In the genomic region with DNA sequence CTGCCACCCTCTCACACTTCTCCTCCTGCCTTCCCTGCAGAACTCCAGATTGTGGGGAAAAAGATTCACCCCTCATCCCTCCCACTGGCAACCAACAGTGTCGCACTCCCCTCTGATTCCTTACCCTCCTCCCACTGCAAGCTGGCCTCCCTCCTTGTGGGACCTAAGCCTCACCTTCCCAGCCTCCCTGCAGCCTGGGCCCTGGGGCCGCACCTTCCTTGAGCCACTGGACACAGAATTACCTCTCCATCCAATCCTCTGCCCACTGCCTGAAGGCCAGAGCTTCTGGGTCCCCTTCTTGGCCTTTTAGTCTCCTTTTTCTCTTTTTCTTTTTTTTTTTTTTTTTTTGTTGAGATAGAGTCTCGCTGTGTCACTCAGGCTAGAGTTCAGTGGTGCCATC, we compare ENCODE assay signal across 21 cellular contexts. TPM values are rescaled to one million over a fixed set of nuclear protein-coding genes. Genes with fewer than 3 reads are reported as not detected.
"Had no signal": no experiment of that assay in that cellular context is flagged by ENCODE, and none has a peak within 500 bp of the region (broad histone marks: within the 10 kb centered on the region; RNA-seq: fewer than 3 reads in every experiment).

No MANE protein-coding gene starts in this region.

- DNase-seq: activated B cell treated with CpG ODN at 0.5 μM for 24 hours; activated CD4-positive, alpha-beta T cell treated with anti-CD3 and anti-CD28 coated beads, Interleukin-2, amount 10 ng/mL, durations not matched to agents 24 days and 14 days; activated naive CD4-positive, alpha-beta T cell treated with anti-CD3 and anti-CD28 coated beads, Interleukin-2, amount 10 ng/mL, durations not matched to agents 7 days and 5 days; activated T-cell treated with anti-CD3 and anti-CD28 coated beads for 4 hours; hippocampal formation; kidney; left ventricle myocardium inferior; naive thymus-derived CD8-positive, alpha-beta T cell; psoas muscle; stimulated activated naive CD8-positive, alpha-beta T cell treated with anti-CD3 and anti-CD28 coated beads, Interleukin-15, amount 100 ng/mL, for 72 hours; T-helper 2 cell; testis; upper lobe of right lung had no signal

- H3K27ac Mint-ChIP-seq: activated B cell treated with CpG ODN at 0.5 μM for 24 hours; activated CD4-positive, alpha-beta T cell treated with anti-CD3 and anti-CD28 coated beads, Interleukin-2, amount 10 ng/mL, durations not matched to agents 24 days and 14 days; activated naive CD4-positive, alpha-beta T cell treated with anti-CD3 and anti-CD28 coated beads, Interleukin-2, amount 10 ng/mL, durations not matched to agents 7 days and 5 days; activated T-helper 17 cell treated with anti-CD3 and anti-CD28 coated beads, Interleukin-2, amount 50 U/mL, for 72 hours; stimulated activated naive CD8-positive, alpha-beta T cell treated with anti-CD3 and anti-CD28 coated beads, Interleukin-15, amount 100 ng/mL, for 72 hours had no signal

- H3K4me3 ChIP-seq: adrenal gland, cardiac muscle cell, left ventricle myocardium inferior, psoas muscle, right lobe of liver, testis, upper lobe of right lung had no signal

- H3K4me1 ChIP-seq: adrenal gland, left ventricle myocardium inferior, psoas muscle, right lobe of liver, testis, upper lobe of right lung had no signal

- H3K36me3 Mint-ChIP-seq: activated naive CD4-positive, alpha-beta T cell treated with anti-CD3 and anti-CD28 coated beads, Interleukin-2, amount 10 ng/mL, durations not matched to agents 7 days and 5 days; naive thymus-derived CD8-positive, alpha-beta T cell had no signal

- H3K36me3 ChIP-seq: adrenal gland, cardiac muscle cell, left ventricle myocardium inferior, right lobe of liver, upper lobe of right lung had no signal

- ATAC-seq: activated T-helper 17 cell treated with anti-CD3 and anti-CD28 coated beads, Interleukin-2, amount 50 U/mL, for 72 hours; esophagus mucosa; naive thymus-derived CD8-positive, alpha-beta T cell; psoas muscle; right lobe of liver; stimulated activated naive CD8-positive, alpha-beta T cell treated with anti-CD3 and anti-CD28 coated beads, Interleukin-15, amount 100 ng/mL, for 72 hours; upper lobe of right lung had no signal

- H3K9me3 Mint-ChIP-seq: activated B cell treated with CpG ODN at 0.5 μM for 24 hours; activated CD4-positive, alpha-beta T cell treated with anti-CD3 and anti-CD28 coated beads, Interleukin-2, amount 10 ng/mL, durations not matched to agents 24 days and 14 days; activated naive CD4-positive, alpha-beta T cell treated with anti-CD3 and anti-CD28 coated beads, Interleukin-2, amount 10 ng/mL, durations not matched to agents 7 days and 5 days; activated T-helper 17 cell treated with anti-CD3 and anti-CD28 coated beads, Interleukin-2, amount 50 U/mL, for 72 hours; naive thymus-derived CD8-positive, alpha-beta T cell; stimulated activated naive CD8-positive, alpha-beta T cell treated with anti-CD3 and anti-CD28 coated beads, Interleukin-15, amount 100 ng/mL, for 72 hours had no signal

- H3K9me3 ChIP-seq: adrenal gland, left ventricle myocardium inferior, psoas muscle, right lobe of liver, testis, upper lobe of right lung had no signal

- H3K4me3 Mint-ChIP-seq: activated B cell treated with CpG ODN at 0.5 μM for 24 hours; activated CD4-positive, alpha-beta T cell treated with anti-CD3 and anti-CD28 coated beads, Interleukin-2, amount 10 ng/mL, durations not matched to agents 24 days and 14 days; activated naive CD4-positive, alpha-beta T cell treated with anti-CD3 and anti-CD28 coated beads, Interleukin-2, amount 10 ng/mL, durations not matched to agents 7 days and 5 days; activated T-helper 17 cell treated with anti-CD3 and anti-CD28 coated beads, Interleukin-2, amount 50 U/mL, for 72 hours; naive thymus-derived CD8-positive, alpha-beta T cell; stimulated activated naive CD8-positive, alpha-beta T cell treated with anti-CD3 and anti-CD28 coated beads, Interleukin-15, amount 100 ng/mL, for 72 hours had no signal

- FAIRE-seq: colon, endometrium, kidney had no signal

- H3K27me3 ChIP-seq: cardiac muscle cell, right lobe of liver, testis had no signal

- H3K27ac ChIP-seq: adrenal gland, cardiac muscle cell, left ventricle myocardium inferior, psoas muscle, right lobe of liver, testis, upper lobe of right lung had no signal

- H3K4me1 Mint-ChIP-seq: activated B cell treated with CpG ODN at 0.5 μM for 24 hours; activated CD4-positive, alpha-beta T cell treated with anti-CD3 and anti-CD28 coated beads, Interleukin-2, amount 10 ng/mL, durations not matched to agents 24 days and 14 days; activated naive CD4-positive, alpha-beta T cell treated with anti-CD3 and anti-CD28 coated beads, Interleukin-2, amount 10 ng/mL, durations not matched to agents 7 days and 5 days; activated T-helper 17 cell treated with anti-CD3 and anti-CD28 coated beads, Interleukin-2, amount 50 U/mL, for 72 hours had no signal

RNA-seq across cellular contexts. Expression of a gene that starts 33.9 kb away (rescaled TPM):
- total RNA-seq: activated CD4-positive, alpha-beta T cell treated with anti-CD3 and anti-CD28 coated beads, Interleukin-2, amount 10 ng/mL, durations not matched to agents 24 days and 14 days; activated CD8-positive, alpha-beta memory T cell treated with anti-CD3 and anti-CD28 coated beads for 36 hours had no signal

RNA-seq across cellular contexts. Expression of a gene that starts 46.7 kb away (rescaled TPM):
- total RNA-seq: activated B cell treated with CpG ODN at 0.5 μM for 24 hours; activated CD4-positive, alpha-beta T cell treated with anti-CD3 and anti-CD28 coated beads, Interleukin-2, amount 10 ng/mL, durations not matched to agents 24 days and 14 days; activated T-helper 17 cell treated with anti-CD3 and anti-CD28 coated beads, Interleukin-2, amount 50 U/mL, for 72 hours; naive thymus-derived CD8-positive, alpha-beta T cell had no signal
